ENCODE assay signal across 1 cellular context in genomic region chr9:135186248-135187164, GRCh38.
TF ChIP-seq lines count a peak whose summit lies in the region.

No MANE protein-coding gene starts in this region.

TF ChIP-seq in GM23338, 12 proteins besides CTCF, POLR2A, EP300 and RAD21 (continued from another document):
- TF ChIP-seq JUNB (IDR thresholded peaks at IDR 0.05; ENCODE audit: unreplicated experiment) (no peak), ETS1 (IDR thresholded peaks at IDR 0.05) (no peak), ZNF331 (CRISPR knock-in tag; IDR thresholded peaks at IDR 0.05; ENCODE audit: low read depth) (no peak), CREB1 (CRISPR knock-in tag; IDR thresholded peaks at IDR 0.05; ENCODE audit: low read depth) (no peak), STAT1 (IDR thresholded peaks at IDR 0.05; ENCODE audit: unreplicated experiment) (no peak), ZNF114 (CRISPR knock-in tag; IDR thresholded peaks at IDR 0.05) (no peak), ZNF462 (CRISPR knock-in tag; IDR thresholded peaks at IDR 0.05) (no peak), EZH2 (IDR thresholded peaks at IDR 0.05; ENCODE audit: low read depth, unreplicated experiment) (no peak), NANOG (IDR thresholded peaks at IDR 0.05; ENCODE audit: borderline replicate concordance) (no peak)
